8 cellular contexts compared by ENCODE assay signal in genomic region chr16:69494993-69495392, GRCh38.
DNase-seq lines count a peak whose midpoint lies in the region; ATAC-seq, FAIRE-seq and TF ChIP-seq lines count a peak whose summit lies in the region.

No MANE protein-coding gene starts in this region.

- H3K9ac ChIP-seq in colonic mucosa (ENCODE audit: low read depth in 2 of 2, low read length in 2 of 2): no peak overlapping the region

- no peak for DNase-seq in GM18507 (ENCODE audit: extremely low spot score, insufficient read length, low read depth)
- DNase-seq in SJCRH30: peak; percentile 5 to 25
- DNase-seq in colonic mucosa: peak; percentile 32
- DNase-seq in stimulated activated CD4-positive, alpha-beta T cell treated with anti-CD3 and anti-CD28 coated beads, Interleukin-4, amount 100 ng/mL, for 1 hour: peak; percentile 22
- no peak for DNase-seq in SHP77 treated with DMSO at 0.1 percent for 48 hours (lab: John Stamatoyannopoulos, UW)
- DNase-seq in amniotic stem cell (lab: John Stamatoyannopoulos, UW): no peak

- intact Hi-C loops in colonic mucosa (cut with DNase I): no loop called here

- peak; percentile 18 for FAIRE-seq in GM18507 (lab: Jason Lieb, UNC)

- H3K9me3 ChIP-seq in SJCRH30 (replicated peaks) (no peaks in the 10 kb centered on the region), colonic mucosa (no peaks in the 10 kb centered on the region)

- H3K36me3 ChIP-seq in SJCRH30 (no peaks in the 10 kb centered on the region), colonic mucosa (no peaks in the 10 kb centered on the region)

- ATAC-seq in GM19397 (IDR thresholded peaks at IDR 0.05; ENCODE audit: unreplicated experiment) (no peak), GM19328 (IDR thresholded peaks at IDR 0.05; ENCODE audit: unreplicated experiment) (no peak)

- TF ChIP-seq CTCF in colonic mucosa (IDR thresholded peaks at IDR 0.05): peak; percentile 31

- H3K4me3 ChIP-seq in SJCRH30 (no peak overlapping the region), colonic mucosa (no peak overlapping the region)

- no peaks in the 10 kb centered on the region for H3K27me3 ChIP-seq in SJCRH30
- no peaks in the 10 kb centered on the region for H3K27me3 ChIP-seq in colonic mucosa

- H3K27ac ChIP-seq in SJCRH30 (no peak overlapping the region), colonic mucosa (no peak overlapping the region)

- H3K4me1 ChIP-seq in SJCRH30: no peaks in the 10 kb centered on the region
- no peaks in the 10 kb centered on the region for H3K4me1 ChIP-seq in colonic mucosa

Comparison
In these comparisons a context has a peak if more than half of its experiments do, and no peak if none do; other contexts are left out.
1. DNase-seq: peak in SJCRH30 (2 of 2), colonic mucosa (single experiment) and stimulated activated CD4-positive, alpha-beta T cell treated with anti-CD3 and anti-CD28 coated beads, Interleukin-4, amount 100 ng/mL, for 1 hour (single experiment); none in GM18507 (single experiment), SHP77 treated with DMSO at 0.1 percent for 48 hours (single experiment) and amniotic stem cell (single experiment).